Comparison of ENCODE assay signal across 33 cellular contexts in the genomic region with DNA sequence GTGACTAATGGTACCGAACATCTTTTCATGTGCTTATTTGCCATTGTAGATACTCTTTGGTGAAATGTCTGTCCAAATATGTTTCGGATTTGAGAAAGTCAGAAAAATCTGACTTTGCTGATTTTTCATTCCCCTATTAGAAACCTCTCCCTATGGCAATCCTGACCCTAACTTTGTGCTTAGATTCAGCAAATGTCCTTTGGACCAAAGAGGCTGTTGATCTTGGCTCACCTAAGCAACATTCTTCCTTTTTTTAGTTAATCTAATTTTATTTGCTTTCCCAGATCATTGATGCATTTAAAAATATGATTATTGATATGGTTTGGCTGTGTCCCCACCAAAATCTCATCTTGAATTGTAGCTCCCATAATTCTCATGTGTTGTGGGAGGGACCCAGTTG. TPM values are rescaled to one million over a fixed set of nuclear protein-coding genes. Genes with fewer than 3 reads are reported as not detected.
"Had no signal": no experiment of that assay in that cellular context is flagged by ENCODE, and none has a peak within 500 bp of the region (broad histone marks: within the 10 kb centered on the region; RNA-seq: fewer than 3 reads in every experiment).

No MANE protein-coding gene starts in this region.

- H3K27ac ChIP-seq: colonic mucosa, coronary artery, dorsolateral prefrontal cortex, epithelial cell of prostate, esophagus muscularis mucosa, esophagus squamous epithelium, foreskin keratinocyte, gastrocnemius medialis, gastroesophageal sphincter, heart left ventricle, heart right ventricle had no signal

- H3K4me3 Mint-ChIP-seq: dendritic cell treated with granulocyte-macrophage colony-stimulating factor and Interleukin-4, amounts not matched to agents 40 ng/mL and 50 ng/mL, for 4 days; effector memory CD8-positive, alpha-beta T cell; endodermal cell had no signal

- H3K4me1 ChIP-seq: colonic mucosa, foreskin keratinocyte, gastrocnemius medialis had no signal

- H3K4me1 Mint-ChIP-seq: endodermal cell had no signal

- H3K4me3 ChIP-seq: colonic mucosa, coronary artery, dorsolateral prefrontal cortex, esophagus muscularis mucosa, esophagus squamous epithelium, gastrocnemius medialis, gastroesophageal sphincter, heart left ventricle, heart right ventricle had no signal

- H3K27ac Mint-ChIP-seq: dendritic cell treated with granulocyte-macrophage colony-stimulating factor and Interleukin-4, amounts not matched to agents 40 ng/mL and 50 ng/mL, for 4 days; effector memory CD8-positive, alpha-beta T cell; endodermal cell had no signal

- H3K36me3 ChIP-seq: colonic mucosa, esophagus muscularis mucosa, esophagus squamous epithelium, gastrocnemius medialis, gastroesophageal sphincter, heart left ventricle, heart right ventricle had no signal

- H3K9me3 ChIP-seq: colonic mucosa, esophagus muscularis mucosa, esophagus squamous epithelium, gastrocnemius medialis had no signal

- FAIRE-seq: colon, endometrium, endothelial cell of umbilical vein, frontal cortex had no signal

- H3K9me3 Mint-ChIP-seq: dendritic cell treated with granulocyte-macrophage colony-stimulating factor and Interleukin-4, amounts not matched to agents 40 ng/mL and 50 ng/mL, for 4 days; effector memory CD8-positive, alpha-beta T cell had no signal

- DNase-seq: colonic mucosa; cortex of kidney; dermis blood vessel endothelial cell; dorsolateral prefrontal cortex; effector CD4-positive, alpha-beta T cell; effector CD8-positive, alpha-beta T cell; effector memory CD4-positive, alpha-beta T cell; effector memory CD8-positive, alpha-beta T cell; endodermal cell; erythroblast; esophagus squamous epithelium; foreskin fibroblast; foreskin keratinocyte; foreskin melanocyte; gastrocnemius medialis; glutamatergic neuron; head of caudate nucleus; heart left ventricle; heart right ventricle had no signal

- ATAC-seq: effector memory CD8-positive, alpha-beta T cell; esophagus mucosa; foreskin keratinocyte; gastrocnemius medialis; gastroesophageal sphincter; heart left ventricle; heart right ventricle had no signal

- H3K27me3 Mint-ChIP-seq: dendritic cell treated with granulocyte-macrophage colony-stimulating factor and Interleukin-4, amounts not matched to agents 40 ng/mL and 50 ng/mL, for 4 days; effector memory CD8-positive, alpha-beta T cell had no signal

- H3K27me3 ChIP-seq: colonic mucosa, esophagus muscularis mucosa, esophagus squamous epithelium, foreskin keratinocyte, gastrocnemius medialis, gastroesophageal sphincter had no signal

RNA-seq across cellular contexts. Expression of a gene that starts 22.8 kb away (rescaled TPM):
- total RNA-seq: dermis blood vessel endothelial cell, dermis microvascular lymphatic vessel endothelial cell, endothelial cell of umbilical vein, fibroblast of lung, fibroblast of villous mesenchyme, foreskin keratinocyte, glomerular endothelial cell had no signal
- polyA plus RNA-seq: endothelial cell of umbilical vein, foreskin keratinocyte had no signal
